ENCODE assay signal across 13 cellular contexts in genomic region chr4:81786770-81787169, GRCh38.
"Had no signal": no experiment of that assay in that cellular context is flagged by ENCODE, and none has a peak within 500 bp of the region (broad histone marks: within the 10 kb centered on the region; RNA-seq: fewer than 3 reads in every experiment).

No MANE protein-coding gene starts in this region.

- H3K4me3 Mint-ChIP-seq: natural killer cell; stimulated activated effector memory CD8-positive, alpha-beta T cell treated with anti-CD3 and anti-CD28 coated beads, Interleukin-12 subunit alpha, Interleukin-12 subunit beta, amount 100 ng/mL, for 72 hours had no signal

- DNase-seq: activated CD4-positive, CD25-positive, alpha-beta regulatory T cell treated with anti-CD3 and anti-CD28 coated beads, Interleukin-2, amount 50 U/mL, for 72 hours; activated naive CD4-positive, alpha-beta T cell treated with anti-CD3 and anti-CD28 coated beads, Interleukin-2, amount 50 U/mL, for 16 hours; caudate nucleus; effector CD4-positive, alpha-beta T cell; mesendoderm; natural killer cell; sigmoid colon; stimulated activated CD4-positive, alpha-beta T cell treated with anti-CD3 and anti-CD28 coated beads, Interleukin-12 subunit alpha, Interleukin-12 subunit beta, amount 100 ng/mL, for 4 hours; T1000 had no signal

- H3K36me3 Mint-ChIP-seq: natural killer cell; stimulated activated effector memory CD8-positive, alpha-beta T cell treated with anti-CD3 and anti-CD28 coated beads, Interleukin-12 subunit alpha, Interleukin-12 subunit beta, amount 100 ng/mL, for 72 hours had no signal

- H3K27ac Mint-ChIP-seq: natural killer cell; stimulated activated effector memory CD8-positive, alpha-beta T cell treated with anti-CD3 and anti-CD28 coated beads, Interleukin-12 subunit alpha, Interleukin-12 subunit beta, amount 100 ng/mL, for 72 hours had no signal

- H3K9me3 Mint-ChIP-seq: natural killer cell; stimulated activated effector memory CD8-positive, alpha-beta T cell treated with anti-CD3 and anti-CD28 coated beads, Interleukin-12 subunit alpha, Interleukin-12 subunit beta, amount 100 ng/mL, for 72 hours had no signal

- H3K27ac ChIP-seq: colonic mucosa, esophagus muscularis mucosa, sigmoid colon, thyroid gland had no signal

- H3K9me3 ChIP-seq: colonic mucosa, esophagus muscularis mucosa, sigmoid colon, thyroid gland had no signal

- H3K36me3 ChIP-seq: colonic mucosa, esophagus muscularis mucosa, sigmoid colon, thyroid gland had no signal

- H3K4me3 ChIP-seq: colonic mucosa, esophagus muscularis mucosa, sigmoid colon, thyroid gland had no signal

- H3K4me1 ChIP-seq: colonic mucosa, thyroid gland had no signal

- H3K27me3 ChIP-seq: colonic mucosa, esophagus muscularis mucosa, sigmoid colon, thyroid gland had no signal
